ENCODE assay signal across 17 cellular contexts in genomic region chr10:692682-693351, GRCh38. TPM values are rescaled to one million over a fixed set of nuclear protein-coding genes. Genes with fewer than 3 reads are reported as not detected.
A peak's percentile ranks its signal among the peaks of the same experiment; 100 is the strongest.
DNase-seq lines count a peak whose midpoint lies in the region; ATAC-seq, FAIRE-seq and TF ChIP-seq lines count a peak whose summit lies in the region.
"Had no signal": no experiment of that assay in that cellular context is flagged by ENCODE, and none has a peak within 500 bp of the region (broad histone marks: within the 10 kb centered on the region; RNA-seq: fewer than 3 reads in every experiment).

No MANE protein-coding gene starts in this region.

- no peaks in the 10 kb centered on the region for H3K36me3 ChIP-seq in HEK293 (ENCODE audit: control insufficient read depth in 2 of 2, insufficient read depth in 1 of 2, low read length in 2 of 2)
- H3K36me3 ChIP-seq in astrocyte (ENCODE audit: insufficient read depth, low read length): no peaks in the 10 kb centered on the region
- H3K36me3 ChIP-seq in kidney (ENCODE audit: control insufficient read depth in 1 of 2, insufficient read depth in 2 of 2, low read length in 2 of 2): no peaks in the 10 kb centered on the region
- no peaks in the 10 kb centered on the region for H3K36me3 ChIP-seq in stomach

- TF ChIP-seq EP300 in stomach (IDR thresholded peaks at IDR 0.05): no peak

- peaks cover 27% of the 10 kb centered on the region for H3K4me1 Mint-ChIP-seq in astrocyte (ENCODE audit: low read depth, unreplicated experiment)

- 80 to 86% (median 82%) methylated on average over 12 of the region's 12 CpGs for WGBS in stomach, 5 donors

- peak overlapping the region; percentile 70 for H3K4me2 ChIP-seq in astrocyte (ENCODE audit: low read length)

- no peak overlapping the region for H2AFZ ChIP-seq in astrocyte (ENCODE audit: low read depth, low read length)

- in situ Hi-C loops in GM13977 (cut with MboI; ENCODE audit: low pct_unique_long_range_greater_than_20kb, low sequenced_read_pairs, unreplicated experiment): no loop called here

- no peak for ATAC-seq in HG02870 (IDR thresholded peaks at IDR 0.05; ENCODE audit: unreplicated experiment)
- ATAC-seq in esophagus mucosa: no peak
- ATAC-seq in GM21526 (IDR thresholded peaks at IDR 0.05; ENCODE audit: low FRiP score, unreplicated experiment): no peak
- ATAC-seq: HCT116, Panc1 had no signal

- H3K27me3 ChIP-seq in astrocyte (ENCODE audit: insufficient read depth, low read length) (no peaks in the 10 kb centered on the region), stomach (peaks cover 0 to 25% (median 4%) of the 10 kb centered on the region in 3 donors)

- no peak overlapping the region for H3K4me3 Mint-ChIP-seq in astrocyte (ENCODE audit: unreplicated experiment)

- H3K36me3 Mint-ChIP-seq in astrocyte (ENCODE audit: low read depth, unreplicated experiment): peaks cover 3% of the 10 kb centered on the region

- no peak overlapping the region for H3K27ac Mint-ChIP-seq in astrocyte (ENCODE audit: unreplicated experiment)

- H3K4me3 ChIP-seq in HEK293 (ENCODE audit: low read depth, low read length) (no peak overlapping the region), astrocyte (ENCODE audit: insufficient read depth, low read depth, low read length) (no peak overlapping the region), kidney (ENCODE audit: low read length in 2 of 2) (peak overlapping the region; percentile 2 to 10), stomach (no peak overlapping the region)

- POLR2A ChIA-PET in HEK293 (lab: Yijun Ruan, JAX): no interaction called here

- FAIRE-seq in astrocyte (lab: Jason Lieb, UNC) (no peak), kidney (lab: Jason Lieb, UNC) (no peak)

- H3K4me1 ChIP-seq in HEK293 (ENCODE audit: control insufficient read depth, insufficient read depth, low read length) (peaks cover 10% of the 10 kb centered on the region), astrocyte (ENCODE audit: insufficient read depth, low read length) (peaks cover 19% of the 10 kb centered on the region), kidney (ENCODE audit: control insufficient read depth in 1 of 2, insufficient read depth in 1 of 2, low read depth in 1 of 2, low read length in 2 of 2) (peaks cover 6 to 7% of the 10 kb centered on the region in 2 donors), stomach (peaks cover 0 to 37% (median 28%) of the 10 kb centered on the region in 4 donors)

- H3K27ac ChIP-seq in HEK293 (ENCODE audit: extremely low read depth, low read depth, low read length) (no peak overlapping the region), astrocyte (ENCODE audit: low read depth, low read length) (no peak overlapping the region), kidney (ENCODE audit: low read depth in 2 of 2, low read length in 2 of 2) (peak overlapping the region in 1 of 2 donors; percentile 23), stomach (peak overlapping the region in 4 of 5 donors; percentile 13 to 49 (median 30))
- H3K27ac ChIP-seq: HL-60 had no signal

- H3K79me2 ChIP-seq in astrocyte (ENCODE audit: insufficient read depth, low read length): peaks cover 15% of the 10 kb centered on the region

- TF ChIP-seq CTCF in HEK293 (tag by site-specific recombination; IDR thresholded peaks at IDR 0.05) (no peak), astrocyte (IDR thresholded peaks at IDR 0.05; ENCODE audit: insufficient read depth, low read depth, low read length) (no peak), kidney (IDR thresholded peaks at IDR 0.05; ENCODE audit: borderline replicate concordance, extremely low read depth, insufficient read depth) (no peak), stomach (IDR thresholded peaks at IDR 0.05) (no peak), GM13977 (IDR thresholded peaks at IDR 0.05; ENCODE audit: extremely low read depth, insufficient read depth, missing control alignments) (no peak)

- no peaks in the 10 kb centered on the region for H3K9me3 ChIP-seq in HEK293 (ENCODE audit: control insufficient read depth, insufficient read depth, low read depth, low read length)
- no peaks in the 10 kb centered on the region for H3K9me3 ChIP-seq in astrocyte (ENCODE audit: insufficient read depth, low read depth, low read length)
- H3K9me3 ChIP-seq in kidney (ENCODE audit: control insufficient read depth in 1 of 2, low read length in 2 of 2): no peaks in the 10 kb centered on the region
- no peaks in the 10 kb centered on the region for H3K9me3 ChIP-seq in stomach

- H3K27me3 Mint-ChIP-seq in astrocyte (ENCODE audit: low read depth, unreplicated experiment): peaks cover 11% of the 10 kb centered on the region

- TF ChIP-seq POLR2A in stomach (IDR thresholded peaks at IDR 0.05): no peak

- DNase-seq in astrocyte (ENCODE audit: low read depth) (no peak), kidney (no peak), stomach (no peak), GM13977 (ENCODE audit: low spot score) (no peak)
- DNase-seq: KBM-7, NCI-H1694, NCI-H446, NCI-H774, SHP77 treated with DMSO at 0.1 percent for 48 hours, SW 1271 had no signal

- CTCF ChIA-PET in HEK293 (lab: Yijun Ruan, JAX): interaction anchor here (0.6 kb wide), 1 partner anchor 310 kb away, joined by 4 read pairs; no protein-coding TSS in a partner anchor

- intact Hi-C loops in kidney (cut with DNase I) (no loop called here), stomach (cut with DNase I; ENCODE audit: low total_unique reads) (no loop called here)

- peaks cover 9% of the 10 kb centered on the region for H4K20me1 ChIP-seq in astrocyte (ENCODE audit: insufficient read depth, low read length)

- no peak overlapping the region for H3K9ac ChIP-seq in astrocyte (ENCODE audit: low read length)
- H3K9ac ChIP-seq in kidney (ENCODE audit: low read length in 2 of 2): peak overlapping the region in 1 of 2 donors; percentile 47

- no peaks in the 10 kb centered on the region for H3K9me3 Mint-ChIP-seq in astrocyte (ENCODE audit: unreplicated experiment)

TF ChIP-seq in HEK293, 187 proteins besides CTCF, POLR2A, EP300 and RAD21:
- TF ChIP-seq ZNF626 (tag by site-specific recombination; IDR thresholded peaks at IDR 0.05) (no peak), ZNF768 (tag by site-specific recombination; IDR thresholded peaks at IDR 0.05) (0 out of 2 replicates have a peak, but pooled peaks have one; percentile 8), SCRT2 (tag by site-specific recombination; IDR thresholded peaks at IDR 0.05) (peak; percentile 75), SCRT1 (tag by site-specific recombination; IDR thresholded peaks at IDR 0.05; ENCODE audit: borderline replicate concordance) (peak; percentile 81; the same call in 1 of the 2 replicates), ZIC2 (tag by site-specific recombination; IDR thresholded peaks at IDR 0.05) (peak; percentile 66), SP7 (tag by site-specific recombination; IDR thresholded peaks at IDR 0.05) (no peak), TRIM28 (IDR thresholded peaks at IDR 0.05; ENCODE audit: borderline replicate concordance, low read length) (peak; percentile 24; the same call in 1 of the 2 replicates)
TF ChIP-seq in HEK293: peak in this region for 5.

RNA-seq across cellular contexts. Expression of gene DIP2C, which starts 3.3 kb away (rescaled TPM):
- total RNA-seq in astrocyte (27.3 and 30.1 TPM in 2 replicates), kidney (22.6 TPM), stomach (10 to 100 TPM; 19.3 to 40.1 (median 29.5) TPM), esophagus mucosa (3.6 TPM)
- polyA plus RNA-seq in kidney (ENCODE audit: insufficient read depth, low read depth, low replicate concordance) (6.2 TPM), stomach (1 to 10 TPM; 2.4 to 4.0 (median 2.9) TPM)

Comparison
In these comparisons a context has a peak if more than half of its experiments do, and no peak if none do; other contexts are left out.
1. H3K27ac ChIP-seq: peak in stomach (4 of 5); none in HEK293 (single experiment) and astrocyte (single experiment).
2. H3K4me3 ChIP-seq: peak in kidney (2 of 2); none in HEK293 (single experiment), astrocyte (single experiment) and stomach (0 of 4).